ENCODE assay signal across 19 cellular contexts in genomic region chr4:107708225-107708624, GRCh38.
"Had no signal": no experiment of that assay in that cellular context is flagged by ENCODE, and none has a peak within 500 bp of the region (broad histone marks: within the 10 kb centered on the region; RNA-seq: fewer than 3 reads in every experiment).

No MANE protein-coding gene starts in this region.

- H3K4me3 ChIP-seq: ascending aorta, colonic mucosa, dorsolateral prefrontal cortex, heart right ventricle, left ventricle myocardium inferior, ovary, thyroid gland had no signal

- H3K27me3 Mint-ChIP-seq: activated CD4-positive, alpha-beta T cell treated with anti-CD3 and anti-CD28 coated beads, Interleukin-2, amount 10 ng/mL, durations not matched to agents 7 days and 5 days; activated T-helper 17 cell treated with anti-CD3 and anti-CD28 coated beads, Interleukin-2, amount 50 U/mL, for 72 hours; stimulated activated naive CD8-positive, alpha-beta T cell treated with anti-CD3 and anti-CD28 coated beads, Interleukin-15, Interleukin-2, amounts not matched to agents 100 ng/mL and 50 ng/mL, for 24 hours had no signal

- H3K4me1 ChIP-seq: ascending aorta, colonic mucosa, left ventricle myocardium inferior, thyroid gland had no signal

- H3K27me3 ChIP-seq: ascending aorta, colonic mucosa, dorsolateral prefrontal cortex, heart right ventricle, neutrophil, ovary, thyroid gland had no signal

- H3K36me3 ChIP-seq: ascending aorta, colonic mucosa, neutrophil, ovary, thyroid gland had no signal

- H3K4me1 Mint-ChIP-seq: nephron had no signal

- H3K4me3 Mint-ChIP-seq: activated CD4-positive, alpha-beta T cell treated with anti-CD3 and anti-CD28 coated beads, Interleukin-2, amount 10 ng/mL, durations not matched to agents 7 days and 5 days; activated T-helper 17 cell treated with anti-CD3 and anti-CD28 coated beads, Interleukin-2, amount 50 U/mL, for 72 hours; nephron; stimulated activated naive CD8-positive, alpha-beta T cell treated with anti-CD3 and anti-CD28 coated beads, Interleukin-15, Interleukin-2, amounts not matched to agents 100 ng/mL and 50 ng/mL, for 24 hours had no signal

- H3K9me3 ChIP-seq: colonic mucosa, thyroid gland had no signal

- DNase-seq: activated CD4-positive, alpha-beta T cell treated with anti-CD3 and anti-CD28 coated beads, Interleukin-2, amount 10 ng/mL, durations not matched to agents 7 days and 5 days; activated CD4-positive, CD25-positive, alpha-beta regulatory T cell treated with anti-CD3 and anti-CD28 coated beads, Interleukin-2, amount 50 U/mL, for 72 hours; activated T-cell treated with anti-CD3 and anti-CD28 coated beads, Interleukin-2, amount 50 U/mL, for 1 hour; colonic mucosa; dorsolateral prefrontal cortex; heart right ventricle; left ventricle myocardium inferior; ovary; right cardiac atrium; stimulated activated CD4-positive, alpha-beta T cell treated with anti-CD3 and anti-CD28 coated beads, Interleukin-12 subunit alpha, Interleukin-12 subunit beta, amount 100 ng/mL, for 4 hours; stimulated activated CD4-positive, alpha-beta T cell treated with anti-CD3 and anti-CD28 coated beads, Interleukin-4, amount 100 ng/mL, for 4 hours; substantia nigra; thyroid gland had no signal

- H3K27ac Mint-ChIP-seq: activated CD4-positive, alpha-beta T cell treated with anti-CD3 and anti-CD28 coated beads, Interleukin-2, amount 10 ng/mL, durations not matched to agents 7 days and 5 days; activated naive CD4-positive, alpha-beta T cell treated with anti-CD3 and anti-CD28 coated beads, Interleukin-2, amount 50 U/mL, for 72 hours; activated T-helper 17 cell treated with anti-CD3 and anti-CD28 coated beads, Interleukin-2, amount 50 U/mL, for 72 hours; nephron; stimulated activated naive CD8-positive, alpha-beta T cell treated with anti-CD3 and anti-CD28 coated beads, Interleukin-15, Interleukin-2, amounts not matched to agents 100 ng/mL and 50 ng/mL, for 24 hours had no signal

- ATAC-seq: activated naive CD4-positive, alpha-beta T cell treated with anti-CD3 and anti-CD28 coated beads, Interleukin-2, amount 50 U/mL, for 72 hours; activated T-helper 17 cell treated with anti-CD3 and anti-CD28 coated beads, Interleukin-2, amount 50 U/mL, for 72 hours; heart right ventricle; right cardiac atrium had no signal

- H3K27ac ChIP-seq: ascending aorta, colonic mucosa, dorsolateral prefrontal cortex, heart right ventricle, left ventricle myocardium inferior, neutrophil, ovary, thyroid gland had no signal
